In genomic region chr3:186722457-186722856, GRCh38 we compare ENCODE assay signal across 13 cellular contexts. TPM values are rescaled to one million over a fixed set of nuclear protein-coding genes. Genes with fewer than 3 reads are reported as not detected.
A peak's percentile ranks its signal among the peaks of the same experiment; 100 is the strongest.
DNase-seq lines count a peak whose midpoint lies in the region; ATAC-seq, FAIRE-seq and TF ChIP-seq lines count a peak whose summit lies in the region.
"Had no signal": no experiment of that assay in that cellular context is flagged by ENCODE, and none has a peak within 500 bp of the region (broad histone marks: within the 10 kb centered on the region; RNA-seq: fewer than 3 reads in every experiment).

No MANE protein-coding gene starts in this region.

- H3K36me3 ChIP-seq in mammary epithelial cell (ENCODE audit: insufficient read depth, low read length), result no peaks in the 10 kb centered on the region

- CTCF ChIA-PET in mammary epithelial cell (lab: Charles Lee; ENCODE audit: low non-redundant PET), result no interaction called here

- BruUV-seq in mammary epithelial cell (replicated peaks; lab: Mats Ljungman, UMichigan), result no TSS peak

- peak; percentile 2 for ATAC-seq in left lobe of liver
- ATAC-seq in stimulated activated naive CD8-positive, alpha-beta T cell treated with anti-CD3 and anti-CD28 coated beads, Interleukin-15, Interleukin-2, amounts not matched to agents 100 U/mL and 50 U/mL, for 24 hours, result no peak
- ATAC-seq: activated naive CD8-positive, alpha-beta T cell treated with anti-CD3 and anti-CD28 coated beads, Interleukin-2, amount 50 U/mL, for 24 hours; natural killer cell; Right ventricle myocardium inferior had no signal

- no peaks in the 10 kb centered on the region for H4K20me1 ChIP-seq in mammary epithelial cell (ENCODE audit: insufficient read depth, low read length)

- in situ Hi-C loops in mammary epithelial cell (cut with MboI; ENCODE audit: low sequenced_read_pairs in 2 of 2), result no loop called here

- no peak overlapping the region for H3K4me3 ChIP-seq in mammary epithelial cell (replicated peaks in 1 of 3; ENCODE audit: insufficient read depth in 1 of 3, low read depth in 2 of 3, low read length in 3 of 3)

- no peaks in the 10 kb centered on the region for H3K27me3 ChIP-seq in mammary epithelial cell (ENCODE audit: insufficient read depth, low read length)

- no peaks in the 10 kb centered on the region for H3K4me1 ChIP-seq in mammary epithelial cell (ENCODE audit: insufficient read depth, low read length)

- peak; percentile 22 for DNase-seq in Daoy (ENCODE audit: low read depth)
- peak; percentile 4 for DNase-seq in LHCN-M2 (ENCODE audit: low read depth)
- no peak for DNase-seq in mammary epithelial cell
- no peak for DNase-seq in left lobe of liver (ENCODE audit: low spot score)
- DNase-seq in SHP77 (lab: John Stamatoyannopoulos, UW), result no peak
- no peak for DNase-seq in stimulated activated naive CD4-positive, alpha-beta T cell (lab: John Stamatoyannopoulos, UW)
- DNase-seq in stimulated activated naive CD8-positive, alpha-beta T cell treated with anti-CD3 and anti-CD28 coated beads, Interleukin-15, Interleukin-2, amounts not matched to agents 100 U/mL and 50 U/mL, for 24 hours, result no peak
- no peak for DNase-seq in frontal cortex (ENCODE audit: low spot score in 2 of 2)
- DNase-seq: activated CD4-positive, alpha-beta T cell treated with anti-CD3 and anti-CD28 coated beads for 48 hours; activated naive CD8-positive, alpha-beta T cell treated with anti-CD3 and anti-CD28 coated beads, Interleukin-2, amount 50 U/mL, for 24 hours; natural killer cell; NCI-H1092 treated with DMSO at 0.1 percent for 48 hours had no signal

- dilution Hi-C loops in mammary epithelial cell (cut with HindIII; ENCODE audit: low sequenced_read_pairs), result no loop called here

- WGBS in mammary epithelial cell (ENCODE audit: low coverage, missing lambda C conversion rate), result 60% methylated on average over 7 of the region's 7 CpGs

- peak overlapping the region; percentile 18 for H2AFZ ChIP-seq in mammary epithelial cell (ENCODE audit: low read depth, low read length)

- H3K79me2 ChIP-seq in mammary epithelial cell (ENCODE audit: insufficient read depth, low read length), result no peaks in the 10 kb centered on the region

- no peak overlapping the region for H3K9ac ChIP-seq in mammary epithelial cell (ENCODE audit: insufficient read depth, low read length)

- no peak overlapping the region for H3K27ac ChIP-seq in mammary epithelial cell (ENCODE audit: insufficient read depth, low read depth, low read length)

- peak in 1 of 2 donors; percentile 19 for TF ChIP-seq CTCF in mammary epithelial cell (conservative IDR thresholded peaks at IDR 0.05 in 1 of 2, IDR thresholded peaks at IDR 0.05 in 1 of 2; ENCODE audit: extremely low read depth in 1 of 2, insufficient read depth in 1 of 2, low read depth in 1 of 2, low read length in 2 of 2)

- no peak for FAIRE-seq in frontal cortex (lab: Jason Lieb, UNC)

- no peak overlapping the region for H3K4me2 ChIP-seq in mammary epithelial cell (ENCODE audit: insufficient read depth, low read depth, low read length)

- intact Hi-C loops in mammary epithelial cell (cut with micrococcal nuclease), result no loop called here

- H3K9me3 ChIP-seq in mammary epithelial cell (replicated peaks; ENCODE audit: insufficient read depth, low read length), result no peaks in the 10 kb centered on the region

RNA-seq across cellular contexts. Expression of gene KNG1, which starts 5.3 kb away (rescaled TPM):
- total RNA-seq in Daoy (2014; rRNA removed; shearing (Covaris generic)), result not detected in 2 replicates
- total RNA-seq in LHCN-M2 (2014; rRNA removed), result not detected in 2 replicates
- polyA plus RNA-seq in LHCN-M2 (2012), result not detected
- not detected for total RNA-seq in mammary epithelial cell
- not detected for polyA plus RNA-seq in mammary epithelial cell
- polyA minus RNA-seq in mammary epithelial cell, result not detected
- total RNA-seq in left lobe of liver, result 1,019 TPM
- total RNA-seq in frontal cortex, result not detected
- total RNA-seq: natural killer cell had no signal

RNA-seq across cellular contexts. Expression of gene HRG, which starts 56.6 kb away (rescaled TPM):
- not detected in 2 replicates for total RNA-seq in Daoy (2014; rRNA removed; shearing (Covaris generic))
- total RNA-seq in LHCN-M2 (2014; rRNA removed), result 0.06 TPM in 1 of 2 replicates, not detected in the other
- not detected for polyA plus RNA-seq in LHCN-M2 (2012)
- total RNA-seq in mammary epithelial cell, result under 1 TPM; under 0.01 to 0.52 TPM
- polyA plus RNA-seq in mammary epithelial cell, result 0.20 TPM
- polyA minus RNA-seq in mammary epithelial cell, result not detected
- total RNA-seq in left lobe of liver, result 324 TPM
- total RNA-seq in frontal cortex, result not detected
- total RNA-seq: natural killer cell, Right ventricle myocardium inferior had no signal

Comparison
In these comparisons a context has a peak if more than half of its experiments do, and no peak if none do; other contexts are left out.
1. DNase-seq: peak in Daoy (single experiment) and LHCN-M2 (single experiment); none in mammary epithelial cell (single experiment), left lobe of liver (single experiment), SHP77 (0 of 2), stimulated activated naive CD4-positive, alpha-beta T cell (0 of 6), stimulated activated naive CD8-positive, alpha-beta T cell treated with anti-CD3 and anti-CD28 coated beads, Interleukin-15, Interleukin-2, amounts not matched to agents 100 U/mL and 50 U/mL, for 24 hours (single experiment) and frontal cortex (0 of 2).
2. RNA of gene KNG1, which starts 5.3 kb away (total RNA-seq): 1,019 TPM in left lobe of liver (single experiment); not detected in Daoy, not detected in LHCN-M2, not detected in mammary epithelial cell and not detected in frontal cortex (single experiment); every median in the first group is over 1,000 times any median in the second.
3. RNA of gene HRG, which starts 56.6 kb away (total RNA-seq): 324 TPM in left lobe of liver (single experiment); under 0.01 to 0.52 TPM in mammary epithelial cell, 0.06 TPM in LHCN-M2, not detected in Daoy and not detected in frontal cortex (single experiment); every median in the first group is over 100 times any median in the second.